1 cellular context compared by ENCODE assay signal in the genomic region with DNA sequence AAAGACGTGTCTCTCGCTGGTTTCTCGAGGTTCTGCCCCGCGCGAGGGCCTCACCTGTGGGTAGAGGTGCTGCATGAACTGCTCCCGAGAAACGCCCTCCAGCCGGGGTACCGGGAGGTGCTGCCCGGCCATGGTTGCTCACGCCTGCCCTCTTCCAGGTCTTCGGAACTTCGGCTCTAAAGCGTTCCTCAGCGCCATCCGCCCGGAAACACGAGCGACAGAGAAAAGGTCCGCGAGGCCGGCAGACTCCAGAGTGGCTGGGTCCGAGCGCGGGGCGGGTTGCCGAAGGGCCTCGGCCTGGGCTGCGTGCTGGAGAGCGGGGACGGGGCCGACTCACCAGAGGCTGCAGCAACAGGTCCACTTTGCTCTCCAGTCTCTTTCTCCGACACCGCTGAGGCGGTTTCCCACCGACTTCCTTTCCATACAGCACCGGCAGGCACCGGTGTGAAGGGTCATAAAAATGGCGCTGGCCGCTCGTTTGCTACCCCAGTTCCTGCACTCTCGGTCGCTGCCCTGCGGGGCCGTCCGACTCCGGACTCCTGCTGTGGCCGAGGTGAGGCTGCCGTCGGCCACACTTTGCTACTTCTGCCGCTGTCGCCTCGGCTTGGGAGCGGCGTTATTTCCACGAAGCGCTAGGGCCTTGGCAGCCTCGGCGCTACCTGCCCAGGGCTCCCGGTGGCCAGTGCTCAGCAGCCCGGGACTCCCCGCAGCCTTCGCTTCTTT.
TF ChIP-seq lines count a peak whose summit lies in the region.

Gene MAIP1 (plus strand): TSS at position 244 of the 723 bp plus-strand sequence. CDS start 217 bp downstream, at position 461.
Gene TYW5 (minus strand): TSS at position 153 of the 723 bp plus-strand sequence. CDS start 21 bp downstream, at position 132.

TF ChIP-seq in WTC11, 78 proteins besides CTCF, POLR2A, EP300 and RAD21 (continued from another document and continues in another):
- peak; percentile 58 for TF ChIP-seq ETV6 (CRISPR knock-in tag; IDR thresholded peaks at IDR 0.05)
- TF ChIP-seq, protein P1, sequence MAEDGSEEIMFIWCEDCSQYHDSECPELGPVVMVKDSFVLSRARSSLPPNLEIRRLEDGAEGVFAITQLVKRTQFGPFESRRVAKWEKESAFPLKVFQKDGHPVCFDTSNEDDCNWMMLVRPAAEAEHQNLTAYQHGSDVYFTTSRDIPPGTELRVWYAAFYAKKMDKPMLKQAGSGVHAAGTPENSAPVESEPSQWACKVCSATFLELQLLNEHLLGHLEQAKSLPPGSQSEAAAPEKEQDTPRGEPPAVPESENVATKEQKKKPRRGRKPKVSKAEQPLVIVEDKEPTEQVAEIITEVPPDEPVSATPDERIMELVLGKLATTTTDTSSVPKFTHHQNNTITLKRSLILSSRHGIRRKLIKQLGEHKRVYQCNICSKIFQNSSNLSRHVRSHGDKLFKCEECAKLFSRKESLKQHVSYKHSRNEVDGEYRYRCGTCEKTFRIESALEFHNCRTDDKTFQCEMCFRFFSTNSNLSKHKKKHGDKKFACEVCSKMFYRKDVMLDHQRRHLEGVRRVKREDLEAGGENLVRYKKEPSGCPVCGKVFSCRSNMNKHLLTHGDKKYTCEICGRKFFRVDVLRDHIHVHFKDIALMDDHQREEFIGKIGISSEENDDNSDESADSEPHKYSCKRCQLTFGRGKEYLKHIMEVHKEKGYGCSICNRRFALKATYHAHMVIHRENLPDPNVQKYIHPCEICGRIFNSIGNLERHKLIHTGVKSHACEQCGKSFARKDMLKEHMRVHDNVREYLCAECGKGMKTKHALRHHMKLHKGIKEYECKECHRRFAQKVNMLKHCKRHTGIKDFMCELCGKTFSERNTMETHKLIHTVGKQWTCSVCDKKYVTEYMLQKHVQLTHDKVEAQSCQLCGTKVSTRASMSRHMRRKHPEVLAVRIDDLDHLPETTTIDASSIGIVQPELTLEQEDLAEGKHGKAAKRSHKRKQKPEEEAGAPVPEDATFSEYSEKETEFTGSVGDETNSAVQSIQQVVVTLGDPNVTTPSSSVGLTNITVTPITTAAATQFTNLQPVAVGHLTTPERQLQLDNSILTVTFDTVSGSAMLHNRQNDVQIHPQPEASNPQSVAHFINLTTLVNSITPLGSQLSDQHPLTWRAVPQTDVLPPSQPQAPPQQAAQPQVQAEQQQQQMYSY (CRISPR knock-in tag; IDR thresholded peaks at IDR 0.05) = 0 out of 2 replicates have a peak, but pooled peaks have one; percentile 17
- TF ChIP-seq ZBTB21 (CRISPR knock-in tag; IDR thresholded peaks at IDR 0.05; ENCODE audit: borderline replicate concordance) = no peak
- TF ChIP-seq ZNF138 (CRISPR knock-in tag; conservative IDR thresholded peaks at IDR 0.05) = 0 out of 2 replicates have a peak, but pooled peaks have one; percentile 20
- TF ChIP-seq, protein P2, sequence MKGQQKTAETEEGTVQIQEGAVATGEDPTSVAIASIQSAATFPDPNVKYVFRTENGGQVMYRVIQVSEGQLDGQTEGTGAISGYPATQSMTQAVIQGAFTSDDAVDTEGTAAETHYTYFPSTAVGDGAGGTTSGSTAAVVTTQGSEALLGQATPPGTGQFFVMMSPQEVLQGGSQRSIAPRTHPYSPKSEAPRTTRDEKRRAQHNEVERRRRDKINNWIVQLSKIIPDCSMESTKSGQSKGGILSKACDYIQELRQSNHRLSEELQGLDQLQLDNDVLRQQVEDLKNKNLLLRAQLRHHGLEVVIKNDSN (CRISPR knock-in tag; IDR thresholded peaks at IDR 0.05) = peak; percentile 21; the same call in 1 of the 2 replicates
- TF ChIP-seq ARID4B (CRISPR knock-in tag; IDR thresholded peaks at IDR 0.05; ENCODE audit: borderline replicate concordance) = peak; percentile 86
- TF ChIP-seq, protein P3, sequence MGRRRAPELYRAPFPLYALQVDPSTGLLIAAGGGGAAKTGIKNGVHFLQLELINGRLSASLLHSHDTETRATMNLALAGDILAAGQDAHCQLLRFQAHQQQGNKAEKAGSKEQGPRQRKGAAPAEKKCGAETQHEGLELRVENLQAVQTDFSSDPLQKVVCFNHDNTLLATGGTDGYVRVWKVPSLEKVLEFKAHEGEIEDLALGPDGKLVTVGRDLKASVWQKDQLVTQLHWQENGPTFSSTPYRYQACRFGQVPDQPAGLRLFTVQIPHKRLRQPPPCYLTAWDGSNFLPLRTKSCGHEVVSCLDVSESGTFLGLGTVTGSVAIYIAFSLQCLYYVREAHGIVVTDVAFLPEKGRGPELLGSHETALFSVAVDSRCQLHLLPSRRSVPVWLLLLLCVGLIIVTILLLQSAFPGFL (CRISPR knock-in tag; IDR thresholded peaks at IDR 0.05; ENCODE audit: borderline replicate concordance) = no peak
- TF ChIP-seq KAT7 (CRISPR knock-in tag; IDR thresholded peaks at IDR 0.05; ENCODE audit: borderline replicate concordance) = peak; percentile 54; the same call in 1 of the 2 replicates
- no peak for TF ChIP-seq JUN (CRISPR knock-in tag; IDR thresholded peaks at IDR 0.05)
- peak; percentile 18 for TF ChIP-seq TEAD4 (CRISPR knock-in tag; IDR thresholded peaks at IDR 0.05)
- no peak for TF ChIP-seq ZNF423 (CRISPR knock-in tag; IDR thresholded peaks at IDR 0.05)
- TF ChIP-seq CREM (CRISPR knock-in tag; IDR thresholded peaks at IDR 0.05) = no peak; the same call in 1 of the 2 replicates
- TF ChIP-seq USF2 (CRISPR knock-in tag; IDR thresholded peaks at IDR 0.05) = 0 out of 2 replicates have a peak, but pooled peaks have one; percentile 5
- TF ChIP-seq ZNF219 (CRISPR knock-in tag; IDR thresholded peaks at IDR 0.05; ENCODE audit: borderline replicate concordance) = no peak
- TF ChIP-seq, protein P4, sequence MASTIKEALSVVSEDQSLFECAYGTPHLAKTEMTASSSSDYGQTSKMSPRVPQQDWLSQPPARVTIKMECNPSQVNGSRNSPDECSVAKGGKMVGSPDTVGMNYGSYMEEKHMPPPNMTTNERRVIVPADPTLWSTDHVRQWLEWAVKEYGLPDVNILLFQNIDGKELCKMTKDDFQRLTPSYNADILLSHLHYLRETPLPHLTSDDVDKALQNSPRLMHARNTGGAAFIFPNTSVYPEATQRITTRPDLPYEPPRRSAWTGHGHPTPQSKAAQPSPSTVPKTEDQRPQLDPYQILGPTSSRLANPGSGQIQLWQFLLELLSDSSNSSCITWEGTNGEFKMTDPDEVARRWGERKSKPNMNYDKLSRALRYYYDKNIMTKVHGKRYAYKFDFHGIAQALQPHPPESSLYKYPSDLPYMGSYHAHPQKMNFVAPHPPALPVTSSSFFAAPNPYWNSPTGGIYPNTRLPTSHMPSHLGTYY (CRISPR knock-in tag; IDR thresholded peaks at IDR 0.05) = no peak
- TF ChIP-seq TCF7 (CRISPR knock-in tag; IDR thresholded peaks at IDR 0.05; ENCODE audit: low read depth) = no peak
- TF ChIP-seq, protein P5, sequence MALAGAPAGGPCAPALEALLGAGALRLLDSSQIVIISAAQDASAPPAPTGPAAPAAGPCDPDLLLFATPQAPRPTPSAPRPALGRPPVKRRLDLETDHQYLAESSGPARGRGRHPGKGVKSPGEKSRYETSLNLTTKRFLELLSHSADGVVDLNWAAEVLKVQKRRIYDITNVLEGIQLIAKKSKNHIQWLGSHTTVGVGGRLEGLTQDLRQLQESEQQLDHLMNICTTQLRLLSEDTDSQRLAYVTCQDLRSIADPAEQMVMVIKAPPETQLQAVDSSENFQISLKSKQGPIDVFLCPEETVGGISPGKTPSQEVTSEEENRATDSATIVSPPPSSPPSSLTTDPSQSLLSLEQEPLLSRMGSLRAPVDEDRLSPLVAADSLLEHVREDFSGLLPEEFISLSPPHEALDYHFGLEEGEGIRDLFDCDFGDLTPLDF (CRISPR knock-in tag; IDR thresholded peaks at IDR 0.05) = no peak
- TF ChIP-seq ZNF317 (CRISPR knock-in tag; IDR thresholded peaks at IDR 0.05; ENCODE audit: borderline replicate concordance, low read depth) = 0 out of 2 replicates have a peak, but pooled peaks have one; percentile 11
- TF ChIP-seq, protein P6, sequence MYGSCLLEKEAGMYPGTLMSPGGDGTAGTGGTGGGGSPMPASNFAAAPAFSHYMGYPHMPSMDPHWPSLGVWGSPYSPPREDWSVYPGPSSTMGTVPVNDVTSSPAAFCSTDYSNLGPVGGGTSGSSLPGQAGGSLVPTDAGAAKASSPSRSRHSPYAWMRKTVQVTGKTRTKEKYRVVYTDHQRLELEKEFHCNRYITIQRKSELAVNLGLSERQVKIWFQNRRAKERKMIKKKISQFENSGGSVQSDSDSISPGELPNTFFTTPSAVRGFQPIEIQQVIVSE (CRISPR knock-in tag; IDR thresholded peaks at IDR 0.05; ENCODE audit: borderline replicate concordance) = no peak
- TF ChIP-seq, protein P7, sequence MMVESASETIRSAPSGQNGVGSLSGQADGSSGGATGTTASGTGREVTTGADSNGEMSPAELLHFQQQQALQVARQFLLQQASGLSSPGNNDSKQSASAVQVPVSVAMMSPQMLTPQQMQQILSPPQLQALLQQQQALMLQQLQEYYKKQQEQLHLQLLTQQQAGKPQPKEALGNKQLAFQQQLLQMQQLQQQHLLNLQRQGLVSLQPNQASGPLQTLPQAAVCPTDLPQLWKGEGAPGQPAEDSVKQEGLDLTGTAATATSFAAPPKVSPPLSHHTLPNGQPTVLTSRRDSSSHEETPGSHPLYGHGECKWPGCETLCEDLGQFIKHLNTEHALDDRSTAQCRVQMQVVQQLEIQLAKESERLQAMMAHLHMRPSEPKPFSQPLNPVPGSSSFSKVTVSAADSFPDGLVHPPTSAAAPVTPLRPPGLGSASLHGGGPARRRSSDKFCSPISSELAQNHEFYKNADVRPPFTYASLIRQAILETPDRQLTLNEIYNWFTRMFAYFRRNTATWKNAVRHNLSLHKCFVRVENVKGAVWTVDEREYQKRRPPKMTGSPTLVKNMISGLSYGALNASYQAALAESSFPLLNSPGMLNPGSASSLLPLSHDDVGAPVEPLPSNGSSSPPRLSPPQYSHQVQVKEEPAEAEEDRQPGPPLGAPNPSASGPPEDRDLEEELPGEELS (CRISPR knock-in tag; IDR thresholded peaks at IDR 0.05) = 0 out of 2 replicates have a peak, but pooled peaks have one; percentile 23
- TF ChIP-seq ZNF396 (CRISPR knock-in tag; IDR thresholded peaks at IDR 0.05; ENCODE audit: borderline replicate concordance) = no peak
- no peak for TF ChIP-seq ESRRA (CRISPR knock-in tag; IDR thresholded peaks at IDR 0.05; ENCODE audit: borderline replicate concordance)
- TF ChIP-seq E2F5 (CRISPR knock-in tag; IDR thresholded peaks at IDR 0.05) = no peak
- TF ChIP-seq, protein P8, sequence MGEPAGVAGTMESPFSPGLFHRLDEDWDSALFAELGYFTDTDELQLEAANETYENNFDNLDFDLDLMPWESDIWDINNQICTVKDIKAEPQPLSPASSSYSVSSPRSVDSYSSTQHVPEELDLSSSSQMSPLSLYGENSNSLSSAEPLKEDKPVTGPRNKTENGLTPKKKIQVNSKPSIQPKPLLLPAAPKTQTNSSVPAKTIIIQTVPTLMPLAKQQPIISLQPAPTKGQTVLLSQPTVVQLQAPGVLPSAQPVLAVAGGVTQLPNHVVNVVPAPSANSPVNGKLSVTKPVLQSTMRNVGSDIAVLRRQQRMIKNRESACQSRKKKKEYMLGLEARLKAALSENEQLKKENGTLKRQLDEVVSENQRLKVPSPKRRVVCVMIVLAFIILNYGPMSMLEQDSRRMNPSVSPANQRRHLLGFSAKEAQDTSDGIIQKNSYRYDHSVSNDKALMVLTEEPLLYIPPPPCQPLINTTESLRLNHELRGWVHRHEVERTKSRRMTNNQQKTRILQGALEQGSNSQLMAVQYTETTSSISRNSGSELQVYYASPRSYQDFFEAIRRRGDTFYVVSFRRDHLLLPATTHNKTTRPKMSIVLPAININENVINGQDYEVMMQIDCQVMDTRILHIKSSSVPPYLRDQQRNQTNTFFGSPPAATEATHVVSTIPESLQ (CRISPR knock-in tag; IDR thresholded peaks at IDR 0.05) = no peak
- no peak for TF ChIP-seq NR1H2 (CRISPR knock-in tag; IDR thresholded peaks at IDR 0.05)
- no peak for TF ChIP-seq ZNF121 (CRISPR knock-in tag; IDR thresholded peaks at IDR 0.05)
- TF ChIP-seq SOX15 (CRISPR knock-in tag; IDR thresholded peaks at IDR 0.05) = no peak
